In genomic region chr6:54621285-54621684, GRCh38 we compare ENCODE assay signal across 10 cellular contexts.
DNase-seq lines count a peak whose midpoint lies in the region; ATAC-seq and TF ChIP-seq lines count a peak whose summit lies in the region.
"Had no signal": no experiment of that assay in that cellular context is flagged by ENCODE, and none has a peak within 500 bp of the region (broad histone marks: within the 10 kb centered on the region; RNA-seq: fewer than 3 reads in every experiment).

No MANE protein-coding gene starts in this region.

- peaks cover 2% of the 10 kb centered on the region for H3K9me3 Mint-ChIP-seq in natural killer cell treated with Interleukin-12 subunit alpha and Interleukin-12 subunit beta and Interleukin-15 and Interleukin-18, amount 100 ng/mL, for 72 hours
- H3K9me3 Mint-ChIP-seq: dendritic cell treated with granulocyte-macrophage colony-stimulating factor and Interleukin-4, amounts not matched to agents 40 ng/mL and 50 ng/mL, for 4 days had no signal

- H3K9ac ChIP-seq in trophoblast cell (ENCODE audit: low read length), result no peak overlapping the region

- H3K14ac ChIP-seq in trophoblast cell (ENCODE audit: low read length), result no peak overlapping the region

- H3K4me3 Mint-ChIP-seq in natural killer cell treated with Interleukin-12 subunit alpha and Interleukin-12 subunit beta and Interleukin-15 and Interleukin-18, amount 100 ng/mL, for 72 hours, result no peak overlapping the region
- H3K4me3 Mint-ChIP-seq: dendritic cell treated with granulocyte-macrophage colony-stimulating factor and Interleukin-4, amounts not matched to agents 40 ng/mL and 50 ng/mL, for 4 days had no signal

- H4K12ac ChIP-seq in trophoblast cell (ENCODE audit: low read depth, low read length), result no peak overlapping the region

- H3K4me1 ChIP-seq in trophoblast cell (ENCODE audit: control insufficient read depth in 1 of 2, insufficient read depth in 2 of 2, low read length in 2 of 2), result no peaks in the 10 kb centered on the region

- H3K27me3 Mint-ChIP-seq in natural killer cell treated with Interleukin-12 subunit alpha and Interleukin-12 subunit beta and Interleukin-15 and Interleukin-18, amount 100 ng/mL, for 72 hours, result no peaks in the 10 kb centered on the region
- H3K27me3 Mint-ChIP-seq: dendritic cell treated with granulocyte-macrophage colony-stimulating factor and Interleukin-4, amounts not matched to agents 40 ng/mL and 50 ng/mL, for 4 days had no signal

- no peak overlapping the region for H3K18ac ChIP-seq in trophoblast cell (ENCODE audit: low read length)

- no peak overlapping the region for H2BK5ac ChIP-seq in trophoblast cell (ENCODE audit: low read depth, low read length, poor library complexity)

- H3K36me3 ChIP-seq in trophoblast cell (ENCODE audit: control insufficient read depth in 1 of 2, insufficient read depth in 2 of 2, low read length in 2 of 2), result no peaks in the 10 kb centered on the region

- H2BK12ac ChIP-seq in trophoblast cell (ENCODE audit: low read length), result no peak overlapping the region

- no peaks in the 10 kb centered on the region for H3K36me3 Mint-ChIP-seq in natural killer cell treated with Interleukin-12 subunit alpha and Interleukin-12 subunit beta and Interleukin-15 and Interleukin-18, amount 100 ng/mL, for 72 hours

- no peak overlapping the region for H3K4ac ChIP-seq in trophoblast cell (ENCODE audit: low read depth, low read length)

- ATAC-seq in GM19395 (IDR thresholded peaks at IDR 0.05; ENCODE audit: unreplicated experiment) (peak; percentile 85), HG03039 (IDR thresholded peaks at IDR 0.05; ENCODE audit: unreplicated experiment) (peak; percentile 90)
- ATAC-seq in natural killer cell treated with Interleukin-12 subunit alpha and Interleukin-12 subunit beta and Interleukin-15 and Interleukin-18, amount 100 ng/mL, for 72 hours, result no peak

- H3K4me2 ChIP-seq in trophoblast cell (ENCODE audit: low read length), result no peak overlapping the region

- DNase-seq in trophoblast cell (peak; percentile 2 to 70), NCI-H345 treated with DMSO at 0.1 percent for 48 hours (lab: John Stamatoyannopoulos, UW; ENCODE audit: unreplicated experiment) (no peak), inferior parietal cortex (ENCODE audit: extremely low spot score) (no peak), T1000 (lab: John Stamatoyannopoulos, UW) (no peak)
- no peak for DNase-seq in natural killer cell treated with Interleukin-12 subunit alpha and Interleukin-12 subunit beta and Interleukin-15 and Interleukin-18, amount 100 ng/mL, for 72 hours (ENCODE audit: low spot score)
- DNase-seq: NCI-H1694 had no signal

- no peak overlapping the region for H3K23ac ChIP-seq in trophoblast cell (ENCODE audit: low read length)

- no peaks in the 10 kb centered on the region for H3K4me1 Mint-ChIP-seq in natural killer cell treated with Interleukin-12 subunit alpha and Interleukin-12 subunit beta and Interleukin-15 and Interleukin-18, amount 100 ng/mL, for 72 hours (ENCODE audit: low read depth in 2 of 2)

- no peaks in the 10 kb centered on the region for H3K79me1 ChIP-seq in trophoblast cell (ENCODE audit: low read length)

- H3K4me3 ChIP-seq in trophoblast cell (ENCODE audit: low read depth, low read length), result no peak overlapping the region

- H3K79me2 ChIP-seq in trophoblast cell (ENCODE audit: control insufficient read depth, insufficient read depth, low read length, poor library complexity), result no peaks in the 10 kb centered on the region

- peak; percentile 61 for TF ChIP-seq CTCF in VCaP (conservative IDR thresholded peaks at IDR 0.05)

- H3K9me3 ChIP-seq in trophoblast cell (ENCODE audit: insufficient read depth, low read depth, low read length), result no peaks in the 10 kb centered on the region

- H3K27ac Mint-ChIP-seq in natural killer cell treated with Interleukin-12 subunit alpha and Interleukin-12 subunit beta and Interleukin-15 and Interleukin-18, amount 100 ng/mL, for 72 hours, result no peak overlapping the region
- H3K27ac Mint-ChIP-seq: dendritic cell treated with granulocyte-macrophage colony-stimulating factor and Interleukin-4, amounts not matched to agents 40 ng/mL and 50 ng/mL, for 4 days had no signal

- no peak overlapping the region for H2BK120ac ChIP-seq in trophoblast cell (ENCODE audit: insufficient read depth, low read length, poor library complexity)

- H3K27ac ChIP-seq in VCaP (no peak overlapping the region), trophoblast cell (ENCODE audit: low read depth, low read length) (no peak overlapping the region)

- H4K8ac ChIP-seq in trophoblast cell (ENCODE audit: low read depth, low read length), result no peak overlapping the region

- H2AFZ ChIP-seq in trophoblast cell (ENCODE audit: insufficient read depth, low read length, poor library complexity), result no peak overlapping the region

- no peak overlapping the region for H2AK5ac ChIP-seq in trophoblast cell (ENCODE audit: low read length)

- no peak overlapping the region for H4K91ac ChIP-seq in trophoblast cell (ENCODE audit: low read depth, low read length)

- no peaks in the 10 kb centered on the region for H3K27me3 ChIP-seq in trophoblast cell (ENCODE audit: insufficient read depth, low read length)

Comparison
In these comparisons a context has a peak if more than half of its experiments do, and no peak if none do; other contexts are left out.
1. ATAC-seq: peak in GM19395 (single experiment) and HG03039 (single experiment); none in natural killer cell treated with Interleukin-12 subunit alpha and Interleukin-12 subunit beta and Interleukin-15 and Interleukin-18, amount 100 ng/mL, for 72 hours (0 of 2).
2. DNase-seq: peak in trophoblast cell (2 of 2); none in NCI-H345 treated with DMSO at 0.1 percent for 48 hours (single experiment), inferior parietal cortex (single experiment), natural killer cell treated with Interleukin-12 subunit alpha and Interleukin-12 subunit beta and Interleukin-15 and Interleukin-18, amount 100 ng/mL, for 72 hours (single experiment) and T1000 (single experiment).